In the genomic region with DNA sequence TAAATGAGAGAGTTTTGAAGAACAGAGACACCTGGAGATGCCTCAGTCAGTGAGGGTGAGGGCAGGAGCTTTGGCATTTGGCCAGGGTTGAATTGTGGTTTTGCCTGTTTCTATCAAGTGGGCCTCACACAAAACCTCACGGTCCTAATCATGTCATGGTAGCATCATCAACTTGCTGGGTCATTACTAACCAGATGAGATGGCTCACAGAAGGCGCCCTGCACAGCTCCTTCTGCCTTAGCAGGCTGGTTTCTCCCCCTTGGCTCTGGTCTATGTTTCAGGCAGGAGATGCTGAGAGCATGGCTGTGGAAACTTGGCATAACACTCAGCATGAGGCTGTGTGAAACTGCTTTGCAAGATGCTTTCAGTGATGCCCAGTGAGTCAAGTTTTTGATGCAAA, we compare ENCODE assay signal across 9 cellular contexts.
DNase-seq lines count a peak whose midpoint lies in the region; ATAC-seq, FAIRE-seq and TF ChIP-seq lines count a peak whose summit lies in the region.
"Had no signal": no experiment of that assay in that cellular context is flagged by ENCODE, and none has a peak within 500 bp of the region (broad histone marks: within the 10 kb centered on the region; RNA-seq: fewer than 3 reads in every experiment).

No MANE protein-coding gene starts in this region.

- H3K4me3 ChIP-seq in hepatocyte: no peak overlapping the region
- H3K4me3 ChIP-seq in upper lobe of right lung: no peak overlapping the region
- H3K4me3 ChIP-seq: pancreas had no signal

- BruUV-seq in Calu3 (replicated peaks; lab: Mats Ljungman, UMichigan): no TSS peak

- ATAC-seq in HG03432 (IDR thresholded peaks at IDR 0.05; ENCODE audit: unreplicated experiment): peak; percentile 87
- no peak for ATAC-seq in upper lobe of right lung

- DNase-seq in Calu3 (peak; percentile 27), GM19239 (ENCODE audit: insufficient read length, low spot score) (no peak), RWPE1 (ENCODE audit: low spot score) (peak; percentile 20), hepatocyte (ENCODE audit: low spot score) (peak; percentile 39), SK-N-DZ (ENCODE audit: low spot score) (no peak), upper lobe of right lung (no peak), putamen (ENCODE audit: low spot score) (no peak)
- DNase-seq: pancreas had no signal

- H3K9me3 ChIP-seq in hepatocyte (ENCODE audit: low read depth): no peaks in the 10 kb centered on the region
- no peaks in the 10 kb centered on the region for H3K9me3 ChIP-seq in upper lobe of right lung
- H3K9me3 ChIP-seq: pancreas had no signal

- H3K4me1 ChIP-seq in hepatocyte (ENCODE audit: insufficient read depth): peaks cover 18% of the 10 kb centered on the region
- no peaks in the 10 kb centered on the region for H3K4me1 ChIP-seq in upper lobe of right lung

- POLR2A ChIA-PET in RWPE1 (lab: Yijun Ruan, JAX; ENCODE audit: low non-redundant PET): no interaction called here

- CTCF ChIA-PET in Calu3 (lab: Charles Lee) (no interaction called here), RWPE1 (lab: Yijun Ruan, JAX) (no interaction called here)

- peak; percentile 87 for FAIRE-seq in GM19239 (lab: Jason Lieb, UNC)
- FAIRE-seq: pancreas had no signal

- H3K27ac Mint-ChIP-seq in Calu3 (ENCODE audit: unreplicated experiment): no peak overlapping the region

- no peak overlapping the region for H2AFZ ChIP-seq in hepatocyte

- H3K79me2 ChIP-seq in hepatocyte: peaks cover 22% of the 10 kb centered on the region

- H3K27ac ChIP-seq in RWPE1 (no peak overlapping the region), hepatocyte (no peak overlapping the region), upper lobe of right lung (no peak overlapping the region)
- H3K27ac ChIP-seq: pancreas had no signal

- H3K9me2 ChIP-seq in hepatocyte (replicated peaks; ENCODE audit: insufficient read depth): no peaks in the 10 kb centered on the region

- H3K36me3 Mint-ChIP-seq in Calu3 (ENCODE audit: insufficient read depth, unreplicated experiment): no peaks in the 10 kb centered on the region

- no peaks in the 10 kb centered on the region for H3K27me3 ChIP-seq in hepatocyte
- H3K27me3 ChIP-seq in upper lobe of right lung: no peaks in the 10 kb centered on the region
- H3K27me3 ChIP-seq: pancreas had no signal

- H4K20me1 ChIP-seq in hepatocyte (ENCODE audit: insufficient read depth, poor library complexity, severe bottlenecking): no peaks in the 10 kb centered on the region

- H3K4me3 Mint-ChIP-seq in Calu3 (ENCODE audit: low read depth, unreplicated experiment): no peak overlapping the region

- H3K4me2 ChIP-seq in hepatocyte: no peak overlapping the region

- no peak for TF ChIP-seq CTCF in Calu3 (IDR thresholded peaks at IDR 0.05; ENCODE audit: unreplicated experiment)
- no peak for TF ChIP-seq CTCF in RWPE1 (conservative IDR thresholded peaks at IDR 0.05; ENCODE audit: low read depth)
- no peak for TF ChIP-seq CTCF in hepatocyte (IDR thresholded peaks at IDR 0.05; ENCODE audit: poor library complexity)
- TF ChIP-seq CTCF in upper lobe of right lung (IDR thresholded peaks at IDR 0.05): no peak

- peaks cover 26% of the 10 kb centered on the region for H3K4me1 Mint-ChIP-seq in Calu3 (ENCODE audit: low read depth, unreplicated experiment)

- no peaks in the 10 kb centered on the region for H3K9me3 Mint-ChIP-seq in Calu3 (ENCODE audit: low read depth, unreplicated experiment)

- intact Hi-C loops in Calu3 (cut with micrococcal nuclease; ENCODE audit: unreplicated experiment): no loop called here
- intact Hi-C loops in upper lobe of right lung (cut with DNase I): no loop called here

- H3K36me3 ChIP-seq in hepatocyte (replicated peaks; ENCODE audit: insufficient read depth, low read depth) (no peaks in the 10 kb centered on the region), upper lobe of right lung (no peaks in the 10 kb centered on the region)
- H3K36me3 ChIP-seq: pancreas had no signal

- H3K27me3 Mint-ChIP-seq in Calu3 (ENCODE audit: unreplicated experiment): no peaks in the 10 kb centered on the region

- WGBS in hepatocyte (ENCODE audit: low lambda C conversion rate, missing lambda C conversion rate): 71% methylated on average over 2 of the region's 2 CpGs

Comparison
In these comparisons a context has a peak if more than half of its experiments do, and no peak if none do; other contexts are left out.
1. DNase-seq: peak in Calu3 (single experiment), RWPE1 (single experiment) and hepatocyte (single experiment); none in GM19239 (single experiment), SK-N-DZ (single experiment), upper lobe of right lung (single experiment) and putamen (single experiment).